ENCODE assay signal across 27 cellular contexts in genomic region chr12:49556391-49557186, GRCh38. TPM values are rescaled to one million over a fixed set of nuclear protein-coding genes. Genes with fewer than 3 reads are reported as not detected.
DNase-seq lines count a peak whose midpoint lies in the region; ATAC-seq, FAIRE-seq and TF ChIP-seq lines count a peak whose summit lies in the region.
"Had no signal": no experiment of that assay in that cellular context is flagged by ENCODE, and none has a peak within 500 bp of the region (broad histone marks: within the 10 kb centered on the region; RNA-seq: fewer than 3 reads in every experiment).

No MANE protein-coding gene starts in this region.

- H3K79me1 ChIP-seq in neuronal stem cell (ENCODE audit: low read depth, low read length): peaks cover 6% of the 10 kb centered on the region

- intact Hi-C loops in activated CD8-positive, alpha-beta T cell treated with anti-CD3 and anti-CD28 coated beads for 36 hours (cut with micrococcal nuclease): no loop called here
- intact Hi-C loops in activated T-helper 2 cell treated with anti-CD3 and anti-CD28 coated beads, Interferon-gamma antibody, Interleukin-2, Interleukin-4, amounts not matched to agents 10 μg/mL and 5 μg/mL and 100 μg/mL, durations not matched to agents 14 hours and 24 hours and 36 hours (cut with micrococcal nuclease): no loop called here

- peak overlapping the region; percentile 70 for H3K27ac Mint-ChIP-seq in activated CD8-positive, alpha-beta T cell treated with anti-CD3 and anti-CD28 coated beads, Interleukin-2, amount 10 ng/mL, durations not matched to agents 7 days and 5 days
- no peak overlapping the region for H3K27ac Mint-ChIP-seq in activated CD8-positive, alpha-beta T cell treated with anti-CD3 and anti-CD28 coated beads for 36 hours
- peak overlapping the region; percentile 80 for H3K27ac Mint-ChIP-seq in activated naive CD8-positive, alpha-beta T cell treated with anti-CD3 and anti-CD28 coated beads, Interleukin-2, amount 10 ng/mL, durations not matched to agents 7 days and 5 days
- no peak overlapping the region for H3K27ac Mint-ChIP-seq in activated T-helper 2 cell treated with anti-CD3 and anti-CD28 coated beads, Interferon-gamma antibody, Interleukin-2, Interleukin-4, amounts not matched to agents 10 μg/mL and 5 μg/mL and 100 μg/mL, durations not matched to agents 14 hours and 24 hours and 36 hours
- H3K27ac Mint-ChIP-seq: activated CD4-positive, alpha-beta T cell treated with anti-CD3 and anti-CD28 coated beads for 36 hours; activated CD8-positive, alpha-beta memory T cell treated with anti-CD3 and anti-CD28 coated beads, Interleukin-2, amount 10 ng/mL, durations not matched to agents 7 days and 5 days; activated naive CD4-positive, alpha-beta T cell treated with anti-CD3 and anti-CD28 coated beads, Interleukin-2, amount 50 U/mL, for 24 hours; mesothelial cell of epicardium had no signal

- CTCF ChIA-PET in activated CD8-positive, alpha-beta T cell treated with anti-CD3 and anti-CD28 coated beads, Interleukin-2, amount 10 ng/mL, durations not matched to agents 7 days and 5 days (lab: Charles Lee): interaction anchor here (2.2 kb wide), 1 partner anchor 23 kb away, joined by 6 read pairs; no protein-coding TSS in a partner anchor
- CTCF ChIA-PET in activated CD8-positive, alpha-beta T cell treated with anti-CD3 and anti-CD28 coated beads for 36 hours (lab: Charles Lee): interaction anchor here (1.2 to 1.7 kb wide), 2 partner anchors 19 to 67 kb away, joined by 3 to 6 read pairs; partner anchors contain the start of gene PRPF40B

- H2BK12ac ChIP-seq in neuronal stem cell (ENCODE audit: low read length): no peak overlapping the region

- DNase-seq in activated CD8-positive, alpha-beta T cell treated with anti-CD3 and anti-CD28 coated beads, Interleukin-2, amount 10 ng/mL, durations not matched to agents 7 days and 5 days: no peak
- DNase-seq in activated CD8-positive, alpha-beta T cell treated with anti-CD3 and anti-CD28 coated beads for 36 hours: no peak
- DNase-seq in GM12891 (ENCODE audit: insufficient read length, low spot score): no peak
- DNase-seq in activated naive CD8-positive, alpha-beta T cell treated with anti-CD3 and anti-CD28 coated beads, Interleukin-2, amount 10 ng/mL, durations not matched to agents 7 days and 5 days: no peak
- no peak for DNase-seq in neuronal stem cell (ENCODE audit: low spot score)
- no peak for DNase-seq in T-helper 9 cell
- no peak for DNase-seq in activated T-helper 2 cell treated with anti-CD3 and anti-CD28 coated beads, Interferon-gamma antibody, Interleukin-2, Interleukin-4, amounts not matched to agents 10 μg/mL and 5 μg/mL and 100 μg/mL, durations not matched to agents 14 hours and 24 hours and 36 hours (ENCODE audit: low spot score)
- DNase-seq in DMS53 (lab: John Stamatoyannopoulos, UW): no peak
- DNase-seq: activated CD4-positive, alpha-beta T cell treated with anti-CD3 and anti-CD28 coated beads for 36 hours; activated CD8-positive, alpha-beta memory T cell treated with anti-CD3 and anti-CD28 coated beads, Interleukin-2, amount 10 ng/mL, durations not matched to agents 7 days and 5 days; DMS153; MV-4-11; naive B cell; NCI-H1436 treated with DMSO at 0.1 percent for 48 hours; NCI-H2107; NCI-H774; occipital lobe; transverse colon had no signal

- peaks cover 50 to 55% of the 10 kb centered on the region in 2 donors for H3K36me3 ChIP-seq in neuronal stem cell (replicated peaks in 1 of 2; ENCODE audit: control insufficient read depth in 2 of 2, insufficient read depth in 2 of 2, low read length in 2 of 2)

- H3K27ac ChIP-seq in neuronal stem cell (replicated peaks; ENCODE audit: low read length): no peak overlapping the region
- H3K27ac ChIP-seq: skin epidermis, transverse colon had no signal

- H3K14ac ChIP-seq in neuronal stem cell (ENCODE audit: low read length): peak overlapping the region; percentile 57

- no peak overlapping the region for H3K4ac ChIP-seq in neuronal stem cell (ENCODE audit: low read length)

- no peaks in the 10 kb centered on the region for H3K9me3 ChIP-seq in neuronal stem cell (replicated peaks in 1 of 2; ENCODE audit: control insufficient read depth in 2 of 2, insufficient read depth in 1 of 2, low read depth in 1 of 2, low read length in 2 of 2)
- H3K9me3 ChIP-seq: HAP-1, transverse colon had no signal

- no peak overlapping the region for H3K4me3 Mint-ChIP-seq in activated CD8-positive, alpha-beta T cell treated with anti-CD3 and anti-CD28 coated beads, Interleukin-2, amount 10 ng/mL, durations not matched to agents 7 days and 5 days
- H3K4me3 Mint-ChIP-seq in activated CD8-positive, alpha-beta T cell treated with anti-CD3 and anti-CD28 coated beads for 36 hours: no peak overlapping the region
- H3K4me3 Mint-ChIP-seq in activated naive CD8-positive, alpha-beta T cell treated with anti-CD3 and anti-CD28 coated beads, Interleukin-2, amount 10 ng/mL, durations not matched to agents 7 days and 5 days: no peak overlapping the region
- H3K4me3 Mint-ChIP-seq in activated T-helper 2 cell treated with anti-CD3 and anti-CD28 coated beads, Interferon-gamma antibody, Interleukin-2, Interleukin-4, amounts not matched to agents 10 μg/mL and 5 μg/mL and 100 μg/mL, durations not matched to agents 14 hours and 24 hours and 36 hours (ENCODE audit: low read depth): no peak overlapping the region
- H3K4me3 Mint-ChIP-seq: activated CD4-positive, alpha-beta T cell treated with anti-CD3 and anti-CD28 coated beads for 36 hours; activated CD8-positive, alpha-beta memory T cell treated with anti-CD3 and anti-CD28 coated beads, Interleukin-2, amount 10 ng/mL, durations not matched to agents 7 days and 5 days; activated naive CD4-positive, alpha-beta T cell treated with anti-CD3 and anti-CD28 coated beads, Interleukin-2, amount 50 U/mL, for 24 hours; mesothelial cell of epicardium; naive B cell had no signal

- no peak overlapping the region for H3K9ac ChIP-seq in neuronal stem cell (ENCODE audit: low read depth, low read length, poor library complexity)

- TF ChIP-seq CTCF in activated CD8-positive, alpha-beta T cell treated with anti-CD3 and anti-CD28 coated beads for 36 hours (IDR thresholded peaks at IDR 0.05): no peak

- TF ChIP-seq POLR2A in GM12891 (IDR thresholded peaks at IDR 0.05; ENCODE audit: low read depth, low read length): 0 out of 2 replicates have a peak, but pooled peaks have one; percentile 32

- H3K4me1 ChIP-seq in neuronal stem cell (ENCODE audit: control insufficient read depth in 2 of 2, insufficient read depth in 1 of 2, low read depth in 1 of 2, low read length in 2 of 2): peaks cover 0 to 4% of the 10 kb centered on the region in 2 donors
- H3K4me1 ChIP-seq: HAP-1, transverse colon had no signal

- no peak overlapping the region for H3K4me3 ChIP-seq in neuronal stem cell (ENCODE audit: low read length in 2 of 2)
- H3K4me3 ChIP-seq: HAP-1, skin epidermis, transverse colon had no signal

- no peak overlapping the region for H3K4me2 ChIP-seq in neuronal stem cell (ENCODE audit: insufficient read depth, low read length, poor library complexity, severe bottlenecking)

- no peak overlapping the region for H4K91ac ChIP-seq in neuronal stem cell (ENCODE audit: low read depth, low read length, poor library complexity)

- peaks cover 25% of the 10 kb centered on the region for H3K4me1 Mint-ChIP-seq in activated CD8-positive, alpha-beta T cell treated with anti-CD3 and anti-CD28 coated beads, Interleukin-2, amount 10 ng/mL, durations not matched to agents 7 days and 5 days (ENCODE audit: low read depth)
- peaks cover 15% of the 10 kb centered on the region for H3K4me1 Mint-ChIP-seq in activated CD8-positive, alpha-beta T cell treated with anti-CD3 and anti-CD28 coated beads for 36 hours (ENCODE audit: low read depth)
- H3K4me1 Mint-ChIP-seq in activated naive CD8-positive, alpha-beta T cell treated with anti-CD3 and anti-CD28 coated beads, Interleukin-2, amount 10 ng/mL, durations not matched to agents 7 days and 5 days: peaks cover 21% of the 10 kb centered on the region
- H3K4me1 Mint-ChIP-seq in activated T-helper 2 cell treated with anti-CD3 and anti-CD28 coated beads, Interferon-gamma antibody, Interleukin-2, Interleukin-4, amounts not matched to agents 10 μg/mL and 5 μg/mL and 100 μg/mL, durations not matched to agents 14 hours and 24 hours and 36 hours (ENCODE audit: low read depth): peaks cover 7% of the 10 kb centered on the region
- H3K4me1 Mint-ChIP-seq: mesothelial cell of epicardium had no signal

- H3K36me3 Mint-ChIP-seq in activated CD8-positive, alpha-beta T cell treated with anti-CD3 and anti-CD28 coated beads, Interleukin-2, amount 10 ng/mL, durations not matched to agents 7 days and 5 days (ENCODE audit: low read depth): peaks cover 32% of the 10 kb centered on the region
- H3K36me3 Mint-ChIP-seq in activated CD8-positive, alpha-beta T cell treated with anti-CD3 and anti-CD28 coated beads for 36 hours (ENCODE audit: low read depth): peaks cover 15% of the 10 kb centered on the region
- H3K36me3 Mint-ChIP-seq in activated naive CD8-positive, alpha-beta T cell treated with anti-CD3 and anti-CD28 coated beads, Interleukin-2, amount 10 ng/mL, durations not matched to agents 7 days and 5 days: peaks cover 16% of the 10 kb centered on the region
- H3K36me3 Mint-ChIP-seq in activated T-helper 2 cell treated with anti-CD3 and anti-CD28 coated beads, Interferon-gamma antibody, Interleukin-2, Interleukin-4, amounts not matched to agents 10 μg/mL and 5 μg/mL and 100 μg/mL, durations not matched to agents 14 hours and 24 hours and 36 hours (ENCODE audit: low read depth): peaks cover 28% of the 10 kb centered on the region

- FAIRE-seq in GM12891 (lab: Jason Lieb, UNC): no peak
- FAIRE-seq: A204.1, G401.6, islet of Langerhans had no signal

- no peak overlapping the region for H2BK120ac ChIP-seq in neuronal stem cell (ENCODE audit: low read depth, low read length)

- H3K9me3 Mint-ChIP-seq in activated CD8-positive, alpha-beta T cell treated with anti-CD3 and anti-CD28 coated beads, Interleukin-2, amount 10 ng/mL, durations not matched to agents 7 days and 5 days (ENCODE audit: insufficient read depth): no peaks in the 10 kb centered on the region
- H3K9me3 Mint-ChIP-seq in activated CD8-positive, alpha-beta T cell treated with anti-CD3 and anti-CD28 coated beads for 36 hours: no peaks in the 10 kb centered on the region
- no peaks in the 10 kb centered on the region for H3K9me3 Mint-ChIP-seq in activated naive CD8-positive, alpha-beta T cell treated with anti-CD3 and anti-CD28 coated beads, Interleukin-2, amount 10 ng/mL, durations not matched to agents 7 days and 5 days
- no peaks in the 10 kb centered on the region for H3K9me3 Mint-ChIP-seq in activated T-helper 2 cell treated with anti-CD3 and anti-CD28 coated beads, Interferon-gamma antibody, Interleukin-2, Interleukin-4, amounts not matched to agents 10 μg/mL and 5 μg/mL and 100 μg/mL, durations not matched to agents 14 hours and 24 hours and 36 hours
- H3K9me3 Mint-ChIP-seq: activated naive CD4-positive, alpha-beta T cell treated with anti-CD3 and anti-CD28 coated beads, Interleukin-2, amount 50 U/mL, for 24 hours; mesothelial cell of epicardium; naive B cell had no signal

- no peak overlapping the region for H3K18ac ChIP-seq in neuronal stem cell (ENCODE audit: low read length)

- no peak for ATAC-seq in activated CD8-positive, alpha-beta T cell treated with anti-CD3 and anti-CD28 coated beads, Interleukin-2, amount 10 ng/mL, durations not matched to agents 7 days and 5 days
- ATAC-seq in activated CD8-positive, alpha-beta T cell treated with anti-CD3 and anti-CD28 coated beads for 36 hours: no peak
- no peak for ATAC-seq in activated naive CD8-positive, alpha-beta T cell treated with anti-CD3 and anti-CD28 coated beads, Interleukin-2, amount 10 ng/mL, durations not matched to agents 7 days and 5 days (ENCODE audit: low read depth)
- ATAC-seq: activated CD4-positive, alpha-beta T cell treated with anti-CD3 and anti-CD28 coated beads for 36 hours; activated CD8-positive, alpha-beta memory T cell treated with anti-CD3 and anti-CD28 coated beads, Interleukin-2, amount 10 ng/mL, durations not matched to agents 7 days and 5 days had no signal

- peaks cover 0 to 15% (median 0%) of the 10 kb centered on the region in 3 experiments for H3K27me3 ChIP-seq in neuronal stem cell (ENCODE audit: control insufficient read depth in 3 of 3, insufficient read depth in 3 of 3, low read depth in 1 of 3, low read length in 3 of 3)
- H3K27me3 ChIP-seq: transverse colon had no signal

- WGBS in neuronal stem cell (ENCODE audit: extremely low coverage in 2 of 2, insufficient read length in 2 of 2, insufficient replicate concordance in 1 of 2), 2 donors: no CpG with 5 or more reads among the region's 12 CpGs

- no peak overlapping the region for H4K8ac ChIP-seq in neuronal stem cell (ENCODE audit: low read depth, low read length)

- H2BK5ac ChIP-seq in neuronal stem cell (ENCODE audit: low read length): peak overlapping the region; percentile 18

- no peak overlapping the region for H2AFZ ChIP-seq in neuronal stem cell (ENCODE audit: low read length)

- H3K23ac ChIP-seq in neuronal stem cell (ENCODE audit: low read depth, low read length, poor library complexity): no peak overlapping the region

- POLR2A ChIA-PET in activated CD8-positive, alpha-beta T cell treated with anti-CD3 and anti-CD28 coated beads, Interleukin-2, amount 10 ng/mL, durations not matched to agents 7 days and 5 days (lab: Charles Lee): interaction anchor here (0.6 to 1.5 kb wide), 2 partner anchors 8 to 18 kb away, joined by 3 read pairs; partner anchors contain the start of gene KCNH3
- POLR2A ChIA-PET in activated CD8-positive, alpha-beta T cell treated with anti-CD3 and anti-CD28 coated beads for 36 hours (lab: Charles Lee): interaction anchor here (1.6 to 2.3 kb wide), 4 partner anchors 9 to 185 kb away, joined by 3 to 10 read pairs (median 5); partner anchors contain the start of gene TMBIM6
- POLR2A ChIA-PET in activated naive CD8-positive, alpha-beta T cell treated with anti-CD3 and anti-CD28 coated beads, Interleukin-2, amount 10 ng/mL, durations not matched to agents 7 days and 5 days (lab: Charles Lee): interaction anchor here (0.6 to 1.5 kb wide), 3 partner anchors 11 to 66 kb away, joined by 4 to 5 read pairs (median 4); partner anchors contain the start of gene PRPF40B

- H3K27me3 Mint-ChIP-seq in activated CD8-positive, alpha-beta T cell treated with anti-CD3 and anti-CD28 coated beads, Interleukin-2, amount 10 ng/mL, durations not matched to agents 7 days and 5 days (ENCODE audit: low read depth): no peaks in the 10 kb centered on the region
- H3K27me3 Mint-ChIP-seq in activated CD8-positive, alpha-beta T cell treated with anti-CD3 and anti-CD28 coated beads for 36 hours: no peaks in the 10 kb centered on the region
- no peaks in the 10 kb centered on the region for H3K27me3 Mint-ChIP-seq in activated naive CD8-positive, alpha-beta T cell treated with anti-CD3 and anti-CD28 coated beads, Interleukin-2, amount 10 ng/mL, durations not matched to agents 7 days and 5 days
- peaks cover 7% of the 10 kb centered on the region for H3K27me3 Mint-ChIP-seq in activated T-helper 2 cell treated with anti-CD3 and anti-CD28 coated beads, Interferon-gamma antibody, Interleukin-2, Interleukin-4, amounts not matched to agents 10 μg/mL and 5 μg/mL and 100 μg/mL, durations not matched to agents 14 hours and 24 hours and 36 hours (ENCODE audit: low read depth)
- H3K27me3 Mint-ChIP-seq: activated CD4-positive, alpha-beta T cell treated with anti-CD3 and anti-CD28 coated beads for 36 hours; activated CD8-positive, alpha-beta memory T cell treated with anti-CD3 and anti-CD28 coated beads, Interleukin-2, amount 10 ng/mL, durations not matched to agents 7 days and 5 days; activated naive CD4-positive, alpha-beta T cell treated with anti-CD3 and anti-CD28 coated beads, Interleukin-2, amount 50 U/mL, for 24 hours had no signal

- no peak overlapping the region for H2AK5ac ChIP-seq in neuronal stem cell (ENCODE audit: low read depth, low read length)

- no peak overlapping the region for H2BK15ac ChIP-seq in neuronal stem cell (ENCODE audit: low read length)

RNA-seq across cellular contexts. Expression of gene MCRS1, which starts 11.4 kb away (rescaled TPM):
- 10 to 100 TPM; 85.9 to 86.1 TPM for total RNA-seq in activated CD8-positive, alpha-beta T cell treated with anti-CD3 and anti-CD28 coated beads, Interleukin-2, amount 10 ng/mL, durations not matched to agents 7 days and 5 days
- total RNA-seq in activated CD8-positive, alpha-beta T cell treated with anti-CD3 and anti-CD28 coated beads for 36 hours: 10 to 100 TPM; 57.1 to 61.1 TPM
- polyA plus RNA-seq in GM12891 (2012; ENCODE audit: low read depth, missing spikeins): 42.1 TPM
- total RNA-seq in activated naive CD8-positive, alpha-beta T cell treated with anti-CD3 and anti-CD28 coated beads, Interleukin-2, amount 10 ng/mL, durations not matched to agents 7 days and 5 days: 10 to 100 TPM; 83.8 to 83.9 TPM
- 68.8 TPM for polyA plus RNA-seq in neuronal stem cell (2013, experiment 1 of 2)
- 67.4 TPM for polyA plus RNA-seq in neuronal stem cell (2013, experiment 2 of 2)
- total RNA-seq in activated T-helper 2 cell treated with anti-CD3 and anti-CD28 coated beads, Interferon-gamma antibody, Interleukin-2, Interleukin-4, amounts not matched to agents 10 μg/mL and 5 μg/mL and 100 μg/mL, durations not matched to agents 14 hours and 24 hours and 36 hours: 67.9 and 73.0 TPM in 2 replicates

RNA-seq across cellular contexts. Expression of gene KCNH3, which starts 17.8 kb away (rescaled TPM):
- total RNA-seq in activated CD8-positive, alpha-beta T cell treated with anti-CD3 and anti-CD28 coated beads, Interleukin-2, amount 10 ng/mL, durations not matched to agents 7 days and 5 days: 1 to 10 TPM; 5.1 to 5.3 TPM
- 1 to 10 TPM; 8.0 to 9.1 TPM for total RNA-seq in activated CD8-positive, alpha-beta T cell treated with anti-CD3 and anti-CD28 coated beads for 36 hours
- 0.89 TPM for polyA plus RNA-seq in GM12891 (2012; ENCODE audit: low read depth, missing spikeins)
- total RNA-seq in activated naive CD8-positive, alpha-beta T cell treated with anti-CD3 and anti-CD28 coated beads, Interleukin-2, amount 10 ng/mL, durations not matched to agents 7 days and 5 days: 1 to 10 TPM; 5.4 to 5.8 TPM
- polyA plus RNA-seq in neuronal stem cell (2013, experiment 1 of 2): 0.36 TPM
- 0.40 TPM for polyA plus RNA-seq in neuronal stem cell (2013, experiment 2 of 2)
- 2.1 and 2.9 TPM in 2 replicates for total RNA-seq in activated T-helper 2 cell treated with anti-CD3 and anti-CD28 coated beads, Interferon-gamma antibody, Interleukin-2, Interleukin-4, amounts not matched to agents 10 μg/mL and 5 μg/mL and 100 μg/mL, durations not matched to agents 14 hours and 24 hours and 36 hours
- total RNA-seq: glomerular endothelial cell had no signal

RNA-seq across cellular contexts. Expression of gene FAM186B, which starts 48.9 kb away (rescaled TPM):
- under 1 TPM; 0.18 to 0.21 TPM for total RNA-seq in activated CD8-positive, alpha-beta T cell treated with anti-CD3 and anti-CD28 coated beads, Interleukin-2, amount 10 ng/mL, durations not matched to agents 7 days and 5 days
- total RNA-seq in activated CD8-positive, alpha-beta T cell treated with anti-CD3 and anti-CD28 coated beads for 36 hours: not detected
- polyA plus RNA-seq in GM12891 (2012; ENCODE audit: low read depth, missing spikeins): 0.92 TPM
- under 1 TPM; 0.11 to 0.20 TPM for total RNA-seq in activated naive CD8-positive, alpha-beta T cell treated with anti-CD3 and anti-CD28 coated beads, Interleukin-2, amount 10 ng/mL, durations not matched to agents 7 days and 5 days
- polyA plus RNA-seq in neuronal stem cell (2013, experiment 1 of 2): 0.18 TPM
- 0.14 TPM for polyA plus RNA-seq in neuronal stem cell (2013, experiment 2 of 2)
- total RNA-seq in activated T-helper 2 cell treated with anti-CD3 and anti-CD28 coated beads, Interferon-gamma antibody, Interleukin-2, Interleukin-4, amounts not matched to agents 10 μg/mL and 5 μg/mL and 100 μg/mL, durations not matched to agents 14 hours and 24 hours and 36 hours: 0.30 and 0.37 TPM in 2 replicates
- total RNA-seq: activated CD8-positive, alpha-beta memory T cell treated with anti-CD3 and anti-CD28 coated beads, Interleukin-2, amount 10 ng/mL, durations not matched to agents 7 days and 5 days; occipital lobe; RPMI7951 had no signal

Comparison
In these comparisons a context has a peak if more than half of its experiments do, and no peak if none do; other contexts are left out.
1. H3K27ac Mint-ChIP-seq: peak in activated CD8-positive, alpha-beta T cell treated with anti-CD3 and anti-CD28 coated beads, Interleukin-2, amount 10 ng/mL, durations not matched to agents 7 days and 5 days (single experiment) and activated naive CD8-positive, alpha-beta T cell treated with anti-CD3 and anti-CD28 coated beads, Interleukin-2, amount 10 ng/mL, durations not matched to agents 7 days and 5 days (single experiment); none in activated CD8-positive, alpha-beta T cell treated with anti-CD3 and anti-CD28 coated beads for 36 hours (single experiment) and activated T-helper 2 cell treated with anti-CD3 and anti-CD28 coated beads, Interferon-gamma antibody, Interleukin-2, Interleukin-4, amounts not matched to agents 10 μg/mL and 5 μg/mL and 100 μg/mL, durations not matched to agents 14 hours and 24 hours and 36 hours (single experiment).